In genomic region chr22:43483669-43484068, GRCh38 we compare ENCODE assay signal across 29 cellular contexts.
"Had no signal": no experiment of that assay in that cellular context is flagged by ENCODE, and none has a peak within 500 bp of the region (broad histone marks: within the 10 kb centered on the region; RNA-seq: fewer than 3 reads in every experiment).

No MANE protein-coding gene starts in this region.

- H3K9me3 ChIP-seq: ascending aorta had no signal

- FAIRE-seq: TTC549 had no signal

- ATAC-seq: activated CD8-positive, alpha-beta memory T cell treated with anti-CD3 and anti-CD28 coated beads, Interleukin-2, amount 10 ng/mL, durations not matched to agents 7 days and 5 days; activated CD8-positive, alpha-beta T cell treated with anti-CD3 and anti-CD28 coated beads, Interleukin-2, amount 10 ng/mL, durations not matched to agents 7 days and 5 days; activated naive CD8-positive, alpha-beta T cell treated with anti-CD3 and anti-CD28 coated beads, Interleukin-2, amount 50 U/mL, for 24 hours had no signal

- H3K36me3 ChIP-seq: ascending aorta, cardiac muscle cell had no signal

- H3K4me3 ChIP-seq: ascending aorta, cardiac muscle cell had no signal

- H3K27ac ChIP-seq: ascending aorta, cardiac muscle cell, VCaP had no signal

- DNase-seq: activated B cell treated with CpG ODN at 0.5 μM for 24 hours; activated CD4-positive, alpha-beta memory T cell treated with anti-CD3 and anti-CD28 coated beads, Interleukin-2, amount 10 ng/mL, durations not matched to agents 7 days and 5 days; activated CD4-positive, alpha-beta T cell treated with anti-CD3 and anti-CD28 coated beads for 4 hours; activated CD4-positive, alpha-beta T cell treated with anti-CD3 and anti-CD28 coated beads, Interleukin-2, amount 10 ng/mL, durations not matched to agents 7 days and 5 days; activated CD4-positive, alpha-beta T cell treated with anti-CD3 and anti-CD28 coated beads, Interleukin-2, amount 50 U/mL, for 48 hours; activated CD4-positive, CD25-positive, alpha-beta regulatory T cell treated with anti-CD3 and anti-CD28 coated beads, Interleukin-2, amount 50 U/mL, for 72 hours; activated CD8-positive, alpha-beta memory T cell treated with anti-CD3 and anti-CD28 coated beads for 24 hours; activated CD8-positive, alpha-beta memory T cell treated with anti-CD3 and anti-CD28 coated beads, Interleukin-2, amount 10 ng/mL, durations not matched to agents 7 days and 5 days; activated CD8-positive, alpha-beta memory T cell treated with anti-CD3 and anti-CD28 coated beads, Interleukin-2, amount 50 U/mL, for 48 hours; activated CD8-positive, alpha-beta T cell treated with anti-CD3 and anti-CD28 coated beads, Interleukin-2, amount 10 ng/mL, durations not matched to agents 7 days and 5 days; activated effector memory CD4-positive, alpha-beta T cell treated with Interleukin-2 at 50 U/mL for 16 hours; activated gamma-delta T cell; activated naive CD4-positive, alpha-beta T cell treated with anti-CD3 and anti-CD28 coated beads, Interleukin-2, amount 10 ng/mL, durations not matched to agents 7 days and 5 days; activated naive CD4-positive, alpha-beta T cell treated with Interleukin-2 at 50 U/mL for 16 hours; activated naive CD8-positive, alpha-beta T cell treated with anti-CD3 and anti-CD28 coated beads, Interleukin-2, amount 10 ng/mL, durations not matched to agents 7 days and 5 days; activated naive CD8-positive, alpha-beta T cell treated with anti-CD3 and anti-CD28 coated beads, Interleukin-2, amount 50 U/mL, for 24 hours; activated T-cell treated with anti-CD3 and anti-CD28 coated beads, Interleukin-2, amount 50 U/mL, for 24 hours; activated T-cell treated with anti-CD3 and anti-CD28 coated beads, Interleukin-2, amount 50 U/mL, for 48 hours; amygdala; anterior cingulate cortex; caudate nucleus; cerebellar nuclear complex; T-helper 1 cell; T-helper 2 cell; T-helper 9 cell had no signal

- H3K27me3 ChIP-seq: ascending aorta, cardiac muscle cell had no signal

- H3K4me1 ChIP-seq: ascending aorta had no signal
